In genomic region chr17:67528751-67529436, GRCh38 we compare ENCODE assay signal across 9 cellular contexts.
A peak's percentile ranks its signal among the peaks of the same experiment; 100 is the strongest.
DNase-seq lines count a peak whose midpoint lies in the region; ATAC-seq and TF ChIP-seq lines count a peak whose summit lies in the region.
"Had no signal": no experiment of that assay in that cellular context is flagged by ENCODE, and none has a peak within 500 bp of the region (broad histone marks: within the 10 kb centered on the region; RNA-seq: fewer than 3 reads in every experiment).

No MANE protein-coding gene starts in this region.

- H3K27ac ChIP-seq in HUES64 (ENCODE audit: low read depth, low read length) (peak overlapping the region; percentile 65), prostate gland (peak overlapping the region; percentile 1 to 27)

- ATAC-seq in left cardiac atrium (peak; percentile 89 to 97), GM21786 (IDR thresholded peaks at IDR 0.05; ENCODE audit: unreplicated experiment) (no peak), GM18502 (IDR thresholded peaks at IDR 0.05; ENCODE audit: poor library complexity, unreplicated experiment) (no peak)

- peak; percentile 49 for DNase-seq in 8988T
- peak; percentile 93 for DNase-seq in adipocyte (ENCODE audit: low read depth)
- DNase-seq in left cardiac atrium, result peak; percentile 87
- peak; percentile 28 for DNase-seq in prostate gland (ENCODE audit: low spot score)
- no peak for DNase-seq in activated gamma-delta T cell (lab: John Stamatoyannopoulos, UW)
- DNase-seq: DND-41 had no signal

- H3K9ac ChIP-seq in HUES64 (ENCODE audit: low read depth, low read length) (peak overlapping the region; percentile 45), adipocyte (ENCODE audit: low read length) (peak overlapping the region; percentile 44)

- H3K36me3 ChIP-seq in HUES64 (ENCODE audit: insufficient read depth, low read length), result no peaks in the 10 kb centered on the region
- H3K36me3 ChIP-seq in adipocyte (ENCODE audit: control insufficient read depth, insufficient read depth, low read length, severe bottlenecking), result no peaks in the 10 kb centered on the region
- H3K36me3 ChIP-seq in prostate gland, result no peaks in the 10 kb centered on the region

- H3K4me1 ChIP-seq in HUES64 (ENCODE audit: insufficient read depth, low read length), result peaks cover 36% of the 10 kb centered on the region
- peaks cover 28% of the 10 kb centered on the region for H3K4me1 ChIP-seq in adipocyte (ENCODE audit: control insufficient read depth, insufficient read depth, low read length)
- peaks cover 4% of the 10 kb centered on the region for H3K4me1 ChIP-seq in prostate gland (replicated peaks)

- no peaks in the 10 kb centered on the region for H3K9me3 ChIP-seq in HUES64 (ENCODE audit: insufficient read depth, low read depth, low read length)
- H3K9me3 ChIP-seq in adipocyte (ENCODE audit: control insufficient read depth, low read length), result no peaks in the 10 kb centered on the region
- H3K9me3 ChIP-seq in prostate gland, result no peaks in the 10 kb centered on the region

- WGBS in HUES64, result 18% methylated on average over 21 of the region's 22 CpGs
- 14% methylated on average over 22 of the region's 22 CpGs for WGBS in prostate gland

- H3K27me3 ChIP-seq in HUES64 (ENCODE audit: insufficient read depth, low read length), result no peaks in the 10 kb centered on the region
- no peaks in the 10 kb centered on the region for H3K27me3 ChIP-seq in adipocyte (replicated peaks; ENCODE audit: control insufficient read depth, insufficient read depth, low read length)
- H3K27me3 ChIP-seq in prostate gland (replicated peaks; ENCODE audit: insufficient read depth), result no peaks in the 10 kb centered on the region

- no peak for TF ChIP-seq CTCF in prostate gland (IDR thresholded peaks at IDR 0.05)

- intact Hi-C loops in left cardiac atrium (cut with DNase I), result loop anchor here in 1 of 2 donors (5.0 kb wide), 1 partner anchor 37 kb away; no protein-coding TSS in a partner anchor
- intact Hi-C loops in prostate gland (cut with DNase I), result no loop called here

- no peak for TF ChIP-seq POLR2A in prostate gland (IDR thresholded peaks at IDR 0.05)

- H3K4me3 ChIP-seq in HUES64 (ENCODE audit: low read length) (peak overlapping the region; percentile 29), adipocyte (ENCODE audit: low read length) (peak overlapping the region; percentile 75), prostate gland (no peak overlapping the region)

Comparison
In these comparisons a context has a peak if more than half of its experiments do, and no peak if none do; other contexts are left out.
1. H3K4me3 ChIP-seq: peak in HUES64 (single experiment) and adipocyte (single experiment); none in prostate gland (0 of 2).
2. ATAC-seq: peak in left cardiac atrium (2 of 2); none in GM21786 (single experiment) and GM18502 (single experiment).